Comparison of ENCODE assay signal across 1 cellular context in the genomic region with DNA sequence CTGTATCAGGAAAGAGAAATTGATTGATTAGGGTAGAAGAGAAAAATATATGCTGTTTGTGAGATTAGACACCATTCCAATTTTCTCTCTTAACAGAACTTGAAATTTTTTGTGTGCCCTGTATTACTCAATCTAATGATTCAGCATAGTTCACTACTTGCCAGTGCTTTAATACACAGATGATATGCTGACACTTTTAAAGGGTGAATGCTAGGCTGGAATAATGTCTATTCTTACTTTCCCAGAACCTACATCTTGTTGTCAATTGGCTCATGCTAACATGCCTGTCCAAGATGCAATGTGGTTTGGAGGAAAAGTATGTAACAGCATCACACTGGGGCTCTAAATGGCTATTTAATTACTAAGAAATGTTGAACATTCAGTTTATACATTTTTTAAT.
TF ChIP-seq lines count a peak whose summit lies in the region.

No MANE protein-coding gene starts in this region.

TF ChIP-seq in IMR-90, 13 proteins besides CTCF, POLR2A, EP300 and RAD21:
- TF ChIP-seq, protein P1, sequence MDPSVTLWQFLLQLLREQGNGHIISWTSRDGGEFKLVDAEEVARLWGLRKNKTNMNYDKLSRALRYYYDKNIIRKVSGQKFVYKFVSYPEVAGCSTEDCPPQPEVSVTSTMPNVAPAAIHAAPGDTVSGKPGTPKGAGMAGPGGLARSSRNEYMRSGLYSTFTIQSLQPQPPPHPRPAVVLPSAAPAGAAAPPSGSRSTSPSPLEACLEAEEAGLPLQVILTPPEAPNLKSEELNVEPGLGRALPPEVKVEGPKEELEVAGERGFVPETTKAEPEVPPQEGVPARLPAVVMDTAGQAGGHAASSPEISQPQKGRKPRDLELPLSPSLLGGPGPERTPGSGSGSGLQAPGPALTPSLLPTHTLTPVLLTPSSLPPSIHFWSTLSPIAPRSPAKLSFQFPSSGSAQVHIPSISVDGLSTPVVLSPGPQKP (IDR thresholded peaks at IDR 0.05; ENCODE audit: borderline replicate concordance, low read depth, low read length) = no peak
- TF ChIP-seq MAFK (IDR thresholded peaks at IDR 0.05; ENCODE audit: low read depth, low read length) = no peak
- TF ChIP-seq CEBPB (IDR thresholded peaks at IDR 0.05; ENCODE audit: low read depth, low read length) = peak; percentile 15; the same call in 1 of the 2 replicates
